In the genomic region with DNA sequence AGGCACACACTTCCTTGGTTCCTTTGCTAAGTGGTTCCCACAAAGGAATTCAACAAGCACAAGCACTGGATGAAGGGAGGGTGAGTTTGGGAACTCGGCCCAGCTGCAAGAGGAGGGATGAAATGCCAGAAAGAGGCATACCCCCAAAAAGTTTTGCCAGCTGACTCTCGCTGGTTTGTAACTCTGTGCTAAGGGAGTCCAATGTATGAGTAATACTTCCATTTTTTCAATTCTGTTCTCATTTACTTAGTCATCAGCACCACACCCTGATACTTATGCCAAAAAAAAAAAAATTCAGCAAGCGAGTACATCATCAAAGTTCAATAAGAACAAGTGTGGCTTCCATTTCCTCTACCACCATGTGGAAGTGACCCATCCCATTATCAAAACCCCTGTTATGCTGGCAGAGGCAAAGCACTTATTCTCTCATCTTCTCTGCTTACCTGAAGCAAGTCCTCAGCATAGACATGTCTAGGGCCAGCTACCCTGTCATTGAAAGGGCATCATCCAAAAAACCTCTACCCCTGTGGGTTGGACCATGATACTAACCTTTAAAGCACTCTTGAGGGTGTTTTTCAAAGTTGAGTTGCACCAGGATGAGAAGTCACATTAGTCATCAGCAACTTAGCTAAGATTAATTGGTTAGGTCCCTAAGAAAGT, we compare ENCODE assay signal across 8 cellular contexts. TPM values are rescaled to one million over a fixed set of nuclear protein-coding genes. Genes with fewer than 3 reads are reported as not detected.
DNase-seq lines count a peak whose midpoint lies in the region; ATAC-seq and TF ChIP-seq lines count a peak whose summit lies in the region.

No MANE protein-coding gene starts in this region.

- DNase-seq in stimulated activated CD4-positive, alpha-beta T cell treated with anti-CD3 and anti-CD28 coated beads, Interleukin-15, amount 100 ng/mL, for 24 hours, result peak; percentile 35
- no peak for DNase-seq in stimulated activated CD4-positive, alpha-beta T cell treated with anti-CD3 and anti-CD28 coated beads, Interleukin-4, amount 100 ng/mL, for 1 hour
- DNase-seq in left ventricle myocardium inferior, result peak; percentile 27
- no peak for DNase-seq in foreskin melanocyte
- DNase-seq in endodermal cell, result no peak
- DNase-seq in inferior parietal cortex (ENCODE audit: extremely low spot score), result no peak

- H3K27ac ChIP-seq in left ventricle myocardium inferior (replicated peaks) (peak overlapping the region; percentile 57), endodermal cell (ENCODE audit: low read depth, low read length) (no peak overlapping the region)

- no peaks in the 10 kb centered on the region for H3K27me3 ChIP-seq in left ventricle myocardium inferior (ENCODE audit: low read depth)
- H3K27me3 ChIP-seq in endodermal cell (ENCODE audit: control insufficient read depth, insufficient read depth, low read length, poor library complexity, severe bottlenecking), result no peaks in the 10 kb centered on the region

- H3K36me3 Mint-ChIP-seq in activated T-helper 17 cell treated with anti-CD3 and anti-CD28 coated beads, Interleukin-2, amount 50 U/mL, for 72 hours (ENCODE audit: low read depth), result no peaks in the 10 kb centered on the region
- no peaks in the 10 kb centered on the region for H3K36me3 Mint-ChIP-seq in endodermal cell (ENCODE audit: low read depth)

- H3K9me3 ChIP-seq in left ventricle myocardium inferior (replicated peaks) (no peaks in the 10 kb centered on the region), endodermal cell (ENCODE audit: control insufficient read depth, low read length) (no peaks in the 10 kb centered on the region)

- peak overlapping the region; percentile 62 for H3K4me3 Mint-ChIP-seq in activated T-helper 17 cell treated with anti-CD3 and anti-CD28 coated beads, Interleukin-2, amount 50 U/mL, for 72 hours
- H3K4me3 Mint-ChIP-seq in endodermal cell, result no peak overlapping the region

- H3K27me3 Mint-ChIP-seq in activated T-helper 17 cell treated with anti-CD3 and anti-CD28 coated beads, Interleukin-2, amount 50 U/mL, for 72 hours, result peaks cover 6% of the 10 kb centered on the region
- H3K27me3 Mint-ChIP-seq in endodermal cell (ENCODE audit: insufficient read depth), result peaks cover 2% of the 10 kb centered on the region

- WGBS in endodermal cell (ENCODE audit: insufficient coverage in 1 of 2, insufficient read length in 1 of 2), 2 experiments, result 90 to 94% methylated on average over 2 to 3 of the region's 3 CpGs

- H3K9ac ChIP-seq in endodermal cell (ENCODE audit: extremely low read depth, low read length, poor library complexity, severe bottlenecking), result no peak overlapping the region

- intact Hi-C loops in left ventricle myocardium inferior (cut with micrococcal nuclease), result no loop called here

- peaks cover 36% of the 10 kb centered on the region for H3K4me1 Mint-ChIP-seq in activated T-helper 17 cell treated with anti-CD3 and anti-CD28 coated beads, Interleukin-2, amount 50 U/mL, for 72 hours
- H3K4me1 Mint-ChIP-seq in endodermal cell, result peaks cover 10% of the 10 kb centered on the region

- peak overlapping the region; percentile 81 for H3K27ac Mint-ChIP-seq in activated T-helper 17 cell treated with anti-CD3 and anti-CD28 coated beads, Interleukin-2, amount 50 U/mL, for 72 hours
- H3K27ac Mint-ChIP-seq in endodermal cell, result no peak overlapping the region

- no peak for TF ChIP-seq CTCF in left ventricle myocardium inferior (IDR thresholded peaks at IDR 0.05; ENCODE audit: borderline replicate concordance)
- TF ChIP-seq CTCF in endodermal cell (conservative IDR thresholded peaks at IDR 0.05), result no peak

- H3K4me1 ChIP-seq in left ventricle myocardium inferior (peaks cover 25% of the 10 kb centered on the region), endodermal cell (ENCODE audit: control insufficient read depth, insufficient read depth, low read length) (no peaks in the 10 kb centered on the region)

- no peaks in the 10 kb centered on the region for H3K36me3 ChIP-seq in left ventricle myocardium inferior
- H3K36me3 ChIP-seq in endodermal cell (ENCODE audit: control insufficient read depth, insufficient read depth, low read length), result no peaks in the 10 kb centered on the region

- H3K9me3 Mint-ChIP-seq in activated T-helper 17 cell treated with anti-CD3 and anti-CD28 coated beads, Interleukin-2, amount 50 U/mL, for 72 hours, result peaks cover 7% of the 10 kb centered on the region
- no peaks in the 10 kb centered on the region for H3K9me3 Mint-ChIP-seq in endodermal cell

- no peak overlapping the region for H3K4me3 ChIP-seq in left ventricle myocardium inferior
- H3K4me3 ChIP-seq in endodermal cell (ENCODE audit: low read length), result no peak overlapping the region

- ATAC-seq in activated T-helper 17 cell treated with anti-CD3 and anti-CD28 coated beads, Interleukin-2, amount 50 U/mL, for 72 hours (replicated peaks), result peak; percentile 94
- ATAC-seq in HG03196 (IDR thresholded peaks at IDR 0.05; ENCODE audit: unreplicated experiment), result no peak

RNA-seq across cellular contexts. Expression of gene HYCC1, which starts 6.9 kb away (rescaled TPM):
- 10 to 100 TPM; 20.2 to 41.1 TPM for total RNA-seq in activated T-helper 17 cell treated with anti-CD3 and anti-CD28 coated beads, Interleukin-2, amount 50 U/mL, for 72 hours
- total RNA-seq in left ventricle myocardium inferior (34.8 TPM), endodermal cell (100 to 1,000 TPM in 1 of 2 donors, 10 to 100 TPM in 1; 92.1 to 138 TPM)
- polyA plus RNA-seq in endodermal cell (2013, experiment 1 of 2), result 39.8 TPM
- 47.2 TPM for polyA plus RNA-seq in endodermal cell (2013, experiment 2 of 2)

Comparison
In these comparisons a context has a peak if more than half of its experiments do, and no peak if none do; other contexts are left out.
1. DNase-seq: peak in stimulated activated CD4-positive, alpha-beta T cell treated with anti-CD3 and anti-CD28 coated beads, Interleukin-15, amount 100 ng/mL, for 24 hours (single experiment) and left ventricle myocardium inferior (single experiment); none in stimulated activated CD4-positive, alpha-beta T cell treated with anti-CD3 and anti-CD28 coated beads, Interleukin-4, amount 100 ng/mL, for 1 hour (single experiment), foreskin melanocyte (single experiment), endodermal cell (single experiment) and inferior parietal cortex (single experiment).